In genomic region chr9:137458194-137459146, GRCh38 we compare ENCODE assay signal across 8 cellular contexts. TPM values are rescaled to one million over a fixed set of nuclear protein-coding genes. Genes with fewer than 3 reads are reported as not detected.
DNase-seq lines count a peak whose midpoint lies in the region; ATAC-seq and TF ChIP-seq lines count a peak whose summit lies in the region.

No MANE protein-coding gene starts in this region.

- H3K27me3 ChIP-seq in Caco-2 (replicated peaks; ENCODE audit: control insufficient read depth, insufficient read depth, low read length) (no peaks in the 10 kb centered on the region), left lung (peaks cover 0 to 27% of the 10 kb centered on the region in 2 donors), subcutaneous abdominal adipose tissue (ENCODE audit: control insufficient read depth in 5 of 5, insufficient read depth in 4 of 5, low read length in 5 of 5) (no peaks in the 10 kb centered on the region)

- CTCF ChIA-PET in Caco-2 (lab: Charles Lee), result interaction anchor here (0.9 to 1.0 kb wide), 4 partner anchors 14 to 222 kb away, joined by 3 read pairs; no protein-coding TSS in a partner anchor

- peak overlapping the region; percentile 45 for H3K4me3 Mint-ChIP-seq in Caco-2 (ENCODE audit: unreplicated experiment)

- H3K9ac ChIP-seq in subcutaneous abdominal adipose tissue (ENCODE audit: low read length in 5 of 5), result peak overlapping the region in 4 of 5 donors; percentile 29 to 73 (median 66)

- H3K4me1 ChIP-seq in Caco-2 (peaks cover 12% of the 10 kb centered on the region), left lung (peaks cover 11 to 42% of the 10 kb centered on the region in 2 donors), subcutaneous abdominal adipose tissue (ENCODE audit: control insufficient read depth in 5 of 5, insufficient read depth in 5 of 5, low read length in 5 of 5) (peaks cover 0 to 59% (median 40%) of the 10 kb centered on the region in 5 donors)

- ATAC-seq in GM21515 (IDR thresholded peaks at IDR 0.05; ENCODE audit: unreplicated experiment) (peak; percentile 9), left lung (no peak), GM21786 (IDR thresholded peaks at IDR 0.05; ENCODE audit: unreplicated experiment) (no peak)

- peak overlapping the region; percentile 89 for H3K4me3 ChIP-seq in Caco-2 (ENCODE audit: low read depth, low read length)
- H3K4me3 ChIP-seq in left lung, result peak overlapping the region; percentile 52 to 65
- H3K4me3 ChIP-seq in subcutaneous abdominal adipose tissue (ENCODE audit: low read depth in 1 of 5, low read length in 5 of 5), result peak overlapping the region in 4 of 5 donors; percentile 47 to 71 (median 62)

- H3K27ac ChIP-seq in left lung (no peak overlapping the region), subcutaneous abdominal adipose tissue (ENCODE audit: low read depth, low read length) (no peak overlapping the region)

- TF ChIP-seq CTCF in Caco-2 (IDR thresholded peaks at IDR 0.05; ENCODE audit: insufficient read depth in 1 of 2, low read depth in 1 of 2, low read length in 1 of 2, severe bottlenecking in 1 of 2, unreplicated experiment in 1 of 2) (no peak), left lung (IDR thresholded peaks at IDR 0.05) (no peak), GM10266 (IDR thresholded peaks at IDR 0.05; ENCODE audit: control insufficient read depth, insufficient read depth, low read depth, missing control alignments) (no peak)

- no peaks in the 10 kb centered on the region for H3K9me3 Mint-ChIP-seq in Caco-2 (ENCODE audit: unreplicated experiment)

- H3K36me3 Mint-ChIP-seq in Caco-2 (ENCODE audit: insufficient read depth, unreplicated experiment), result peaks cover 33% of the 10 kb centered on the region

- intact Hi-C loops in Caco-2 (cut with micrococcal nuclease; ENCODE audit: unreplicated experiment), result no loop called here
- intact Hi-C loops in left lung (cut with DNase I), result no loop called here

- DNase-seq in Caco-2 (no peak), NCI-H2171 (lab: John Stamatoyannopoulos, UW) (peak; percentile 92), cerebellar cortex (ENCODE audit: low spot score) (peak; percentile 36), left lung (peak; percentile 36 to 84), GM10266 (ENCODE audit: extremely low spot score) (no peak)

- H3K27me3 Mint-ChIP-seq in Caco-2 (ENCODE audit: insufficient read depth, unreplicated experiment), result no peaks in the 10 kb centered on the region

- POLR2A ChIA-PET in Caco-2 (lab: Charles Lee), result interaction anchor here (1.0 kb wide), 4 partner anchors 11 to 157 kb away, joined by 3 to 13 read pairs (median 8); partner anchors contain the start of genes ENTPD8, EXD3, NOXA1 and NRARP

- BruUV-seq in Caco-2 (replicated peaks; lab: Mats Ljungman, UMichigan), result no TSS peak

- peaks cover 5% of the 10 kb centered on the region for H3K36me3 ChIP-seq in Caco-2 (ENCODE audit: control insufficient read depth, insufficient read depth, low read length)
- H3K36me3 ChIP-seq in left lung, result peaks cover 0 to 7% of the 10 kb centered on the region in 2 donors
- H3K36me3 ChIP-seq in subcutaneous abdominal adipose tissue (ENCODE audit: control insufficient read depth in 5 of 5, insufficient read depth in 5 of 5, low read length in 5 of 5), result peaks cover 0 to 40% (median 16%) of the 10 kb centered on the region in 5 donors

- no peak overlapping the region for H3K27ac Mint-ChIP-seq in Caco-2 (ENCODE audit: unreplicated experiment)

- H3K4me1 Mint-ChIP-seq in Caco-2 (ENCODE audit: low read depth, unreplicated experiment), result no peaks in the 10 kb centered on the region

- H3K9me3 ChIP-seq in Caco-2 (no peaks in the 10 kb centered on the region), left lung (no peaks in the 10 kb centered on the region), subcutaneous abdominal adipose tissue (ENCODE audit: control insufficient read depth in 5 of 5, low read length in 5 of 5) (no peaks in the 10 kb centered on the region)

RNA-seq across cellular contexts. Expression of gene NSMF, which starts 0.7 kb away (rescaled TPM):
- 65.5 and 67.6 TPM in 2 replicates for total RNA-seq in Caco-2 (2022)
- 10 to 100 TPM; 29.5 to 31.4 TPM for total RNA-seq in left lung

RNA-seq across cellular contexts. Expression of gene ENTPD8, which starts 17.3 kb away (rescaled TPM):
- total RNA-seq in Caco-2 (2022) (8.5 and 8.6 TPM in 2 replicates), left lung (under 1 TPM in 1 of 2 donors, not detected in 1; 0.15 TPM)

RNA-seq across cellular contexts. Expression of gene NOXA1, which starts 35.3 kb away (rescaled TPM):
- total RNA-seq in Caco-2 (2022) (7.3 and 8.6 TPM in 2 replicates), left lung (1 to 10 TPM; 6.1 to 8.7 TPM)

RNA-seq across cellular contexts. Expression of gene EXD3, which starts 35.5 kb away (rescaled TPM):
- total RNA-seq in Caco-2 (2022) (10.9 and 11.2 TPM in 2 replicates), left lung (10 to 100 TPM; 13.7 to 21.8 TPM)

Comparison
In these comparisons a context has a peak if more than half of its experiments do, and no peak if none do; other contexts are left out.
1. DNase-seq: peak in NCI-H2171 (single experiment), cerebellar cortex (single experiment) and left lung (2 of 2); none in Caco-2 (0 of 2) and GM10266 (single experiment).
2. Peak in every context shown above with its lines, with median percentiles within 50 percentile points of each other: H3K4me3 ChIP-seq.